ENCODE assay signal across 8 cellular contexts in genomic region chr3:101976473-101976872, GRCh38.
DNase-seq lines count a peak whose midpoint lies in the region; ATAC-seq lines count a peak whose summit lies in the region.
"Had no signal": no experiment of that assay in that cellular context is flagged by ENCODE, and none has a peak within 500 bp of the region (broad histone marks: within the 10 kb centered on the region; RNA-seq: fewer than 3 reads in every experiment).

No MANE protein-coding gene starts in this region.

- ATAC-seq in GM18907 (IDR thresholded peaks at IDR 0.05; ENCODE audit: unreplicated experiment) (peak; percentile 91), GM21786 (IDR thresholded peaks at IDR 0.05; ENCODE audit: unreplicated experiment) (peak; percentile 98), HG03575 (IDR thresholded peaks at IDR 0.05; ENCODE audit: extremely low read depth, insufficient number of reproducible peaks, low FRiP score, unreplicated experiment) (peak; percentile 83)

- DNase-seq in iris pigment epithelial cell (ENCODE audit: low read depth) (peak; percentile 53), NCI-H446 treated with DMSO at 0.1 percent for 48 hours (lab: John Stamatoyannopoulos, UW) (no peak), middle frontal gyrus (ENCODE audit: extremely low spot score, low spot score) (no peak)
- no peak for DNase-seq in activated naive CD4-positive, alpha-beta T cell treated with anti-CD3 and anti-CD28 coated beads, Interleukin-2, amount 50 U/mL, for 16 hours
- DNase-seq: amygdala had no signal
